In genomic region chr19:9494096-9494495, GRCh38 we compare ENCODE assay signal across 2 cellular contexts.
TF ChIP-seq lines count a peak whose summit lies in the region.

No MANE protein-coding gene starts in this region.

TF ChIP-seq in HepG2, 621 proteins besides CTCF, POLR2A, EP300 and RAD21:
- peak; percentile 87 to 92 for TF ChIP-seq MAFK (conservative IDR thresholded peaks at IDR 0.05 in 1 of 2, IDR thresholded peaks at IDR 0.05 in 1 of 2; ENCODE audit: low read length in 2 of 2)
- TF ChIP-seq MBD4 (IDR thresholded peaks at IDR 0.05; ENCODE audit: borderline replicate concordance, low read length) = no peak
- peak; percentile 86 for TF ChIP-seq MAFF (IDR thresholded peaks at IDR 0.05; ENCODE audit: low read depth, low read length)
- TF ChIP-seq ZKSCAN5 (CRISPR knock-in tag; IDR thresholded peaks at IDR 0.05) = no peak
- TF ChIP-seq ATM (IDR thresholded peaks at IDR 0.05; ENCODE audit: borderline replicate concordance) = no peak

TF ChIP-seq in K562, 482 proteins besides CTCF, POLR2A, EP300 and RAD21 (continues in another document):
- TF ChIP-seq MAFF (IDR thresholded peaks at IDR 0.05; ENCODE audit: low read length) (peak; percentile 53; the same call in 1 of the 2 replicates), ZFP1 (CRISPR knock-in tag; IDR thresholded peaks at IDR 0.05) (no peak), U2AF1 (optimal IDR thresholded peaks at IDR 0.05; ENCODE audit: low read depth, low read length) (no peak), PML (IDR thresholded peaks at IDR 0.05; ENCODE audit: low read length) (no peak), GTF2A2 (tag; IDR thresholded peaks at IDR 0.05) (no peak), KLF16 (IDR thresholded peaks at IDR 0.05) (no peak), KLF1 (tag; IDR thresholded peaks at IDR 0.05) (no peak), E2F5 (CRISPR knock-in tag; IDR thresholded peaks at IDR 0.05) (no peak), ZNF121 (CRISPR knock-in tag; conservative IDR thresholded peaks at IDR 0.05) (no peak), TCF7 (IDR thresholded peaks at IDR 0.05; ENCODE audit: borderline replicate concordance) (no peak), MTA2 (IDR thresholded peaks at IDR 0.05; ENCODE audit: low read depth) (no peak), MAFK (IDR thresholded peaks at IDR 0.05; ENCODE audit: low read length) (peak; percentile 61), PHTF2 (CRISPR knock-in tag; IDR thresholded peaks at IDR 0.05) (no peak), ZNF316 (IDR thresholded peaks at IDR 0.05) (peak; percentile 60), U2AF2 (optimal IDR thresholded peaks at IDR 0.05; ENCODE audit: low read depth, low read length) (no peak), SAFB2 (IDR thresholded peaks at IDR 0.05; ENCODE audit: borderline replicate concordance, low read depth, low read length, severe bottlenecking) (no peak), MITF (IDR thresholded peaks at IDR 0.05) (no peak), ZNF239 (CRISPR knock-in tag; IDR thresholded peaks at IDR 0.05) (no peak), PHF20 (IDR thresholded peaks at IDR 0.05; ENCODE audit: partially characterized antibody) (no peak), HOMEZ (CRISPR knock-in tag; IDR thresholded peaks at IDR 0.05) (no peak), CHD7 (IDR thresholded peaks at IDR 0.05; ENCODE audit: low read depth, low read length) (no peak), MAFG (tag; conservative IDR thresholded peaks at IDR 0.05) (0 out of 2 replicates have a peak, but pooled peaks have one; percentile 15), TAF7 (tag; IDR thresholded peaks at IDR 0.05) (no peak), CEBPB (tag; IDR thresholded peaks at IDR 0.05) (no peak), KAT8 (IDR thresholded peaks at IDR 0.05; ENCODE audit: low read depth) (no peak), MGA (IDR thresholded peaks at IDR 0.05) (no peak), MAZ (CRISPR knock-in tag; conservative IDR thresholded peaks at IDR 0.05 in 1 of 2, IDR thresholded peaks at IDR 0.05 in 1 of 2) (no peak), SP1 (CRISPR knock-in tag; IDR thresholded peaks at IDR 0.05) (no peak), C11orf30 (IDR thresholded peaks at IDR 0.05; ENCODE audit: low read depth) (peak; percentile 26; the same call in 1 of the 2 replicates), HMG20A (CRISPR knock-in tag; conservative IDR thresholded peaks at IDR 0.05) (no peak)
